ENCODE assay signal across 1 cellular context in the genomic region with DNA sequence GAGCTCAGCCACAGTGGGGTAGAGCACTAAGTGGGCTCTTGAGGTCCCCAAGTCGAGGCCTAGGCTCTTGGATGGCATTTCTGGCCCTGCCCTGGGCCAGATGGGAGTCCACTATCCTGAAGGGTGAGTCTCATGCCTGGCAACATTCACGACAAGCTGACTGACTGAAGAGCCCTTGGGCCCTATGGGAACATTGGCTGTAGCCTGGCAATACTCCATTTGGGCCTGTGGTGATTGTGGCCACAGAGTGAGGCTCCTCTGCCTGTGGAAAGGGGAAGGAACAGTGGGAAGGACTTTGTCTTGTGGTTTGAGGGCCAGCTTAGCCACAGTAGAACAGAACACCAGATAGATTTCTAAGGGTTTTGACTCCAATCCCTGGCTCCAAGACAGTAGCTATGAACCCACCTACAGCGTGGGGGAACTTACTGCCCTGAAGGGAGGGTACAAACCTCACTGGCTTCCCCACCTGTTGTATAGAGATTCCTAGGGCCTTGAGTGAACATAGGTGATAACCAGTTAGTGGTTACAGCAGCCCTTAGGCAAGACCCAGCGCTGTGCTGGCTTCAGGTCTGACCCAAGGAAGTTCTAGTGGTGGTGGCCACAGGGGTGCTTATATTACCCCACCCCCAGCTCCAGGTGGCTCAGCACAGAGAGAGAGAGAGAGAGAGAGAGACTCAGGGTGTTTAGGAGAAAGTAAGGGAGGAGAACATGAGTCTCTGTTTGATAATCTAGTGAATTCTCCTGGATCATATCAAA.
TF ChIP-seq lines count a peak whose summit lies in the region.

No MANE protein-coding gene starts in this region.

TF ChIP-seq in GM23338, 12 proteins besides CTCF, POLR2A, EP300 and RAD21 (continued from another document):
- TF ChIP-seq ETS1 (IDR thresholded peaks at IDR 0.05) (no peak), EZH2phosphoT487 (IDR thresholded peaks at IDR 0.05; ENCODE audit: unreplicated experiment) (no peak), ZNF462 (CRISPR knock-in tag; IDR thresholded peaks at IDR 0.05) (no peak), EZH2 (IDR thresholded peaks at IDR 0.05; ENCODE audit: low read depth, unreplicated experiment) (no peak)
